ENCODE assay signal across 24 cellular contexts in genomic region chr10:108561649-108562048, GRCh38.
A peak's percentile ranks its signal among the peaks of the same experiment; 100 is the strongest.
DNase-seq lines count a peak whose midpoint lies in the region; TF ChIP-seq lines count a peak whose summit lies in the region.
"Had no signal": no experiment of that assay in that cellular context is flagged by ENCODE, and none has a peak within 500 bp of the region (broad histone marks: within the 10 kb centered on the region; RNA-seq: fewer than 3 reads in every experiment).

No MANE protein-coding gene starts in this region.

- POLR2A ChIA-PET in activated CD4-positive, alpha-beta memory T cell treated with anti-CD3 and anti-CD28 coated beads, Interleukin-2, amount 10 ng/mL, durations not matched to agents 7 days and 5 days (lab: Charles Lee) = no interaction called here

- H3K4me1 Mint-ChIP-seq in activated CD4-positive, alpha-beta memory T cell treated with anti-CD3 and anti-CD28 coated beads, Interleukin-2, amount 10 ng/mL, durations not matched to agents 7 days and 5 days = no peaks in the 10 kb centered on the region
- H3K4me1 Mint-ChIP-seq: activated CD4-positive, alpha-beta T cell treated with anti-CD3 and anti-CD28 coated beads for 36 hours; activated CD8-positive, alpha-beta memory T cell treated with anti-CD3 and anti-CD28 coated beads, Interleukin-2, amount 10 ng/mL, durations not matched to agents 7 days and 5 days; activated naive CD8-positive, alpha-beta T cell treated with anti-CD3 and anti-CD28 coated beads for 36 hours; activated T-helper 17 cell treated with anti-CD3 and anti-CD28 coated beads, Interleukin-2, amount 50 U/mL, for 72 hours; CD4-positive, CD25-positive, alpha-beta regulatory T cell; natural killer cell had no signal

- no peaks in the 10 kb centered on the region for H3K36me3 Mint-ChIP-seq in activated CD4-positive, alpha-beta memory T cell treated with anti-CD3 and anti-CD28 coated beads, Interleukin-2, amount 10 ng/mL, durations not matched to agents 7 days and 5 days (ENCODE audit: low read depth)
- H3K36me3 Mint-ChIP-seq: activated CD8-positive, alpha-beta memory T cell treated with anti-CD3 and anti-CD28 coated beads, Interleukin-2, amount 10 ng/mL, durations not matched to agents 7 days and 5 days; activated naive CD8-positive, alpha-beta T cell treated with anti-CD3 and anti-CD28 coated beads for 36 hours; CD4-positive, CD25-positive, alpha-beta regulatory T cell; natural killer cell had no signal

- H3K9me3 Mint-ChIP-seq in activated CD4-positive, alpha-beta memory T cell treated with anti-CD3 and anti-CD28 coated beads, Interleukin-2, amount 10 ng/mL, durations not matched to agents 7 days and 5 days = peaks cover 6% of the 10 kb centered on the region

- DNase-seq in AG10803 (ENCODE audit: low read depth) (peak; percentile 39), HCEC 1CT (peak; percentile 96), astrocyte of the hippocampus (ENCODE audit: low read depth, low spot score) (peak; percentile 45), kidney tubule cell (ENCODE audit: low spot score) (peak; percentile 64), NCI-H2196 treated with DMSO at 0.1 percent for 48 hours (lab: John Stamatoyannopoulos, UW; ENCODE audit: unreplicated experiment) (no peak), NCI-H774 (lab: John Stamatoyannopoulos, UW) (no peak)
- no peak for DNase-seq in activated CD4-positive, alpha-beta memory T cell treated with anti-CD3 and anti-CD28 coated beads, Interleukin-2, amount 10 ng/mL, durations not matched to agents 7 days and 5 days
- DNase-seq in activated naive CD4-positive, alpha-beta T cell treated with Interleukin-2 at 50 U/mL for 16 hours = no peak
- DNase-seq: ACHN; activated CD4-positive, alpha-beta T cell treated with anti-CD3 and anti-CD28 coated beads for 36 hours; activated CD8-positive, alpha-beta memory T cell treated with anti-CD3 and anti-CD28 coated beads, Interleukin-2, amount 10 ng/mL, durations not matched to agents 7 days and 5 days; activated naive CD8-positive, alpha-beta T cell treated with anti-CD3 and anti-CD28 coated beads for 36 hours; brain microvascular endothelial cell; CD4-positive, CD25-positive, alpha-beta regulatory T cell; foreskin melanocyte; H7; Kasumi-1; natural killer cell; NCI-H1105; pancreas; sigmoid colon; stimulated activated naive CD4-positive, alpha-beta T cell; thyroid gland had no signal

- CTCF ChIA-PET in activated CD4-positive, alpha-beta memory T cell treated with anti-CD3 and anti-CD28 coated beads, Interleukin-2, amount 10 ng/mL, durations not matched to agents 7 days and 5 days (lab: Charles Lee) = no interaction called here

- no peak overlapping the region for H3K4me3 ChIP-seq in AG10803 (ENCODE audit: low read length)
- H3K4me3 ChIP-seq: pancreas, sigmoid colon, thyroid gland had no signal

- no peak overlapping the region for H3K27ac Mint-ChIP-seq in activated CD4-positive, alpha-beta memory T cell treated with anti-CD3 and anti-CD28 coated beads, Interleukin-2, amount 10 ng/mL, durations not matched to agents 7 days and 5 days
- H3K27ac Mint-ChIP-seq: activated CD4-positive, alpha-beta T cell treated with anti-CD3 and anti-CD28 coated beads for 36 hours; activated CD8-positive, alpha-beta memory T cell treated with anti-CD3 and anti-CD28 coated beads, Interleukin-2, amount 10 ng/mL, durations not matched to agents 7 days and 5 days; activated naive CD8-positive, alpha-beta T cell treated with anti-CD3 and anti-CD28 coated beads for 36 hours; activated T-helper 17 cell treated with anti-CD3 and anti-CD28 coated beads, Interleukin-2, amount 50 U/mL, for 72 hours; CD4-positive, CD25-positive, alpha-beta regulatory T cell; natural killer cell had no signal

- no peak for TF ChIP-seq CTCF in AG10803 (conservative IDR thresholded peaks at IDR 0.05; ENCODE audit: low read length)

- no peak overlapping the region for H3K4me3 Mint-ChIP-seq in activated CD4-positive, alpha-beta memory T cell treated with anti-CD3 and anti-CD28 coated beads, Interleukin-2, amount 10 ng/mL, durations not matched to agents 7 days and 5 days
- H3K4me3 Mint-ChIP-seq: activated CD4-positive, alpha-beta T cell treated with anti-CD3 and anti-CD28 coated beads for 36 hours; activated CD8-positive, alpha-beta memory T cell treated with anti-CD3 and anti-CD28 coated beads, Interleukin-2, amount 10 ng/mL, durations not matched to agents 7 days and 5 days; activated naive CD8-positive, alpha-beta T cell treated with anti-CD3 and anti-CD28 coated beads for 36 hours; activated T-helper 17 cell treated with anti-CD3 and anti-CD28 coated beads, Interleukin-2, amount 50 U/mL, for 72 hours; CD4-positive, CD25-positive, alpha-beta regulatory T cell; natural killer cell had no signal

- H3K27me3 Mint-ChIP-seq in activated CD4-positive, alpha-beta memory T cell treated with anti-CD3 and anti-CD28 coated beads, Interleukin-2, amount 10 ng/mL, durations not matched to agents 7 days and 5 days = no peaks in the 10 kb centered on the region
- H3K27me3 Mint-ChIP-seq: activated CD4-positive, alpha-beta T cell treated with anti-CD3 and anti-CD28 coated beads for 36 hours; activated CD8-positive, alpha-beta memory T cell treated with anti-CD3 and anti-CD28 coated beads, Interleukin-2, amount 10 ng/mL, durations not matched to agents 7 days and 5 days; activated naive CD8-positive, alpha-beta T cell treated with anti-CD3 and anti-CD28 coated beads for 36 hours; activated T-helper 17 cell treated with anti-CD3 and anti-CD28 coated beads, Interleukin-2, amount 50 U/mL, for 72 hours; CD4-positive, CD25-positive, alpha-beta regulatory T cell had no signal

Comparison
In these comparisons a context has a peak if more than half of its experiments do, and no peak if none do; other contexts are left out.
1. DNase-seq: peak in AG10803 (single experiment), HCEC 1CT (single experiment), astrocyte of the hippocampus (single experiment) and kidney tubule cell (single experiment); none in activated CD4-positive, alpha-beta memory T cell treated with anti-CD3 and anti-CD28 coated beads, Interleukin-2, amount 10 ng/mL, durations not matched to agents 7 days and 5 days (single experiment), NCI-H2196 treated with DMSO at 0.1 percent for 48 hours (single experiment), activated naive CD4-positive, alpha-beta T cell treated with Interleukin-2 at 50 U/mL for 16 hours (single experiment) and NCI-H774 (single experiment).